24 cellular contexts compared by ENCODE assay signal in the genomic region with DNA sequence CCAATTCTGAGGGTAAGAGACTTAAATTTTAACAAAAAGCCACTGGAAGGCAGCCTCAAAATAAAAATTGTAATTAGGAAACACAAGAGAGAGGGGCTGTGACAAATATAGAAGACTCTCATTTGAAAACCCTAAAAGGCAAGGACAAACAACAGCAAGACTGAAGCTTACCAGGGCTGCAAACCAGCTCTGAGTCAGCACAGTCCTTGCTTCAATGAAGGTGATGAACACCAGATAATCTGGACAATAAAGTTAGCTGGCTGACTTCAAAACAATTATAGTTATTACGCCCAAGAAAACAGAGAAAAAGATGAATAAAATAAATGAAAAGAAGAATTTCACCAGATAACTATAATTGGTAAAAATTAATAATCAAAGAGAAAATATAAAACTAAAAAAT.
"Had no signal": no experiment of that assay in that cellular context is flagged by ENCODE, and none has a peak within 500 bp of the region (broad histone marks: within the 10 kb centered on the region; RNA-seq: fewer than 3 reads in every experiment).

No MANE protein-coding gene starts in this region.

- H3K27ac Mint-ChIP-seq: dendritic cell treated with granulocyte-macrophage colony-stimulating factor and Interleukin-4, amounts not matched to agents 40 ng/mL and 50 ng/mL, for 4 days; effector memory CD8-positive, alpha-beta T cell; immature natural killer cell; mesothelial cell of epicardium had no signal

- H2AFZ ChIP-seq: hepatocyte had no signal

- H3K4me1 Mint-ChIP-seq: immature natural killer cell, mesothelial cell of epicardium had no signal

- H3K4me3 ChIP-seq: esophagus muscularis mucosa, gastroesophageal sphincter, heart left ventricle, hepatocyte, left ventricle myocardium inferior, lower lobe of right lung, mucosa of descending colon had no signal

- H3K9me3 ChIP-seq: esophagus muscularis mucosa, gastroesophageal sphincter, left ventricle myocardium inferior, lower lobe of right lung, mucosa of descending colon had no signal

- H3K4me3 Mint-ChIP-seq: dendritic cell treated with granulocyte-macrophage colony-stimulating factor and Interleukin-4, amounts not matched to agents 40 ng/mL and 50 ng/mL, for 4 days; effector memory CD8-positive, alpha-beta T cell; immature natural killer cell; mesothelial cell of epicardium had no signal

- H3K36me3 Mint-ChIP-seq: immature natural killer cell, mesothelial cell of epicardium had no signal

- H3K36me3 ChIP-seq: esophagus muscularis mucosa, gastroesophageal sphincter, heart left ventricle, left ventricle myocardium inferior, lower lobe of right lung had no signal

- H3K27ac ChIP-seq: esophagus muscularis mucosa, foreskin keratinocyte, gastroesophageal sphincter, hepatocyte, left ventricle myocardium inferior, lower lobe of right lung had no signal

- H3K27me3 Mint-ChIP-seq: dendritic cell treated with granulocyte-macrophage colony-stimulating factor and Interleukin-4, amounts not matched to agents 40 ng/mL and 50 ng/mL, for 4 days had no signal

- H3K79me2 ChIP-seq: hepatocyte had no signal

- H3K9me3 Mint-ChIP-seq: mesothelial cell of epicardium had no signal

- FAIRE-seq: colon, endothelial cell of umbilical vein, frontal cortex, kidney had no signal

- H3K27me3 ChIP-seq: esophagus muscularis mucosa, foreskin keratinocyte, gastroesophageal sphincter, heart left ventricle, hepatocyte had no signal

- H3K4me1 ChIP-seq: esophagus muscularis mucosa, foreskin keratinocyte, gastroesophageal sphincter, heart left ventricle, left ventricle myocardium inferior, lower lobe of right lung had no signal

- ATAC-seq: effector memory CD8-positive, alpha-beta T cell; foreskin keratinocyte; gastroesophageal sphincter; heart left ventricle; left lobe of liver; lower lobe of right lung had no signal

- H3K4me2 ChIP-seq: hepatocyte had no signal

- DNase-seq: cortex of kidney; effector CD8-positive, alpha-beta T cell; effector memory CD8-positive, alpha-beta T cell; foreskin keratinocyte; heart left ventricle; hypothalamus; immature natural killer cell; islet precursor cell; kidney; kidney glomerular epithelial cell; left colon; left ventricle myocardium inferior; lower lobe of right lung; mesenchymal stem cell had no signal
